In genomic region chr10:31940839-31941653, GRCh38 we compare ENCODE assay signal across 9 cellular contexts. TPM values are rescaled to one million over a fixed set of nuclear protein-coding genes. Genes with fewer than 3 reads are reported as not detected.
DNase-seq lines count a peak whose midpoint lies in the region; ATAC-seq, FAIRE-seq and TF ChIP-seq lines count a peak whose summit lies in the region.
"Had no signal": no experiment of that assay in that cellular context is flagged by ENCODE, and none has a peak within 500 bp of the region (broad histone marks: within the 10 kb centered on the region; RNA-seq: fewer than 3 reads in every experiment).

No MANE protein-coding gene starts in this region.

- H3K4me1 ChIP-seq in PC-3 (ENCODE audit: insufficient read depth, low read length) (peaks cover 76% of the 10 kb centered on the region), fibroblast of lung (ENCODE audit: control insufficient read depth, extremely low read depth, insufficient read depth, low read length) (peaks cover 8% of the 10 kb centered on the region), gastrocnemius medialis (peaks cover 0 to 14% of the 10 kb centered on the region in 2 donors)
- H3K4me1 ChIP-seq in effector memory CD4-positive, alpha-beta T cell (ENCODE audit: control insufficient read depth, insufficient read depth, low read length, poor library complexity, severe bottlenecking) = peaks cover 4% of the 10 kb centered on the region

- H3K27ac ChIP-seq in PC-3 (ENCODE audit: low read length) = peak overlapping the region; percentile 94
- peak overlapping the region; percentile 68 for H3K27ac ChIP-seq in fibroblast of lung (ENCODE audit: insufficient read depth, low read length)
- peak overlapping the region in 2 of 4 donors; percentile 25 to 36 for H3K27ac ChIP-seq in gastrocnemius medialis
- no peak overlapping the region for H3K27ac ChIP-seq in effector memory CD4-positive, alpha-beta T cell (ENCODE audit: insufficient read depth, low read length, poor library complexity, severe bottlenecking)
- H3K27ac ChIP-seq: lower lobe of right lung had no signal

- intact Hi-C loops in PC-3 (cut with micrococcal nuclease) (loop anchor here (5.0 kb wide), 1 partner anchor 44 kb away; no protein-coding TSS in a partner anchor), gastrocnemius medialis (cut with DNase I; ENCODE audit: low total_unique reads) (no loop called here)

- no peaks in the 10 kb centered on the region for H3K27me3 ChIP-seq in PC-3 (ENCODE audit: low read length)
- H3K27me3 ChIP-seq in fibroblast of lung (ENCODE audit: control insufficient read depth, insufficient read depth, low read length) = no peaks in the 10 kb centered on the region
- H3K27me3 ChIP-seq in gastrocnemius medialis = no peaks in the 10 kb centered on the region
- H3K27me3 ChIP-seq in effector memory CD4-positive, alpha-beta T cell (replicated peaks; ENCODE audit: control insufficient read depth, insufficient read depth, low read length, poor library complexity, severe bottlenecking) = no peaks in the 10 kb centered on the region

- no peak for DNase-seq in H54 (ENCODE audit: insufficient read length, low spot score)
- DNase-seq in PC-3 = peak; percentile 98
- peak; percentile 86 to 96 for DNase-seq in fibroblast of lung (ENCODE audit: low read depth in 2 of 2)
- peak in 1 of 2 donors; percentile 24 for DNase-seq in gastrocnemius medialis
- no peak for DNase-seq in activated CD4-positive, alpha-beta T cell treated with anti-CD3 and anti-CD28 coated beads for 48 hours
- no peak for DNase-seq in effector memory CD4-positive, alpha-beta T cell
- DNase-seq: lower lobe of right lung, NCI-H1105 treated with DMSO at 0.1 percent for 48 hours had no signal

- no peaks in the 10 kb centered on the region for H3K9me2 ChIP-seq in PC-3 (replicated peaks; ENCODE audit: low read length)

- H3K4me3 ChIP-seq in PC-3 (ENCODE audit: low read length) (peak overlapping the region; percentile 29; the same call in 1 of the 2 replicates), fibroblast of lung (replicated peaks in 1 of 4; ENCODE audit: control extremely low read depth in 1 of 4, insufficient read depth in 1 of 4, low read depth in 3 of 4, low read length in 4 of 4) (no peak overlapping the region), gastrocnemius medialis (no peak overlapping the region)
- no peak overlapping the region for H3K4me3 ChIP-seq in effector memory CD4-positive, alpha-beta T cell (ENCODE audit: insufficient read depth, low read depth, low read length, poor library complexity, severe bottlenecking)
- H3K4me3 ChIP-seq: lower lobe of right lung had no signal

- in situ Hi-C loops in gastrocnemius medialis (cut with MboI; ENCODE audit: low sequenced_read_pairs in 4 of 4) = no loop called here

- H3K9me3 ChIP-seq in PC-3 (ENCODE audit: low read length) (no peaks in the 10 kb centered on the region), fibroblast of lung (ENCODE audit: control insufficient read depth, insufficient read depth, low read depth, low read length) (no peaks in the 10 kb centered on the region), gastrocnemius medialis (no peaks in the 10 kb centered on the region)
- no peaks in the 10 kb centered on the region for H3K9me3 ChIP-seq in effector memory CD4-positive, alpha-beta T cell (ENCODE audit: control insufficient read depth, low read length)
- H3K9me3 ChIP-seq: lower lobe of right lung had no signal

- peak; percentile 79 for ATAC-seq in PC-3
- peak; percentile 78 to 86 for ATAC-seq in gastrocnemius medialis
- no peak for ATAC-seq in GM21390 (IDR thresholded peaks at IDR 0.05; ENCODE audit: unreplicated experiment)

- CTCF ChIA-PET in PC-3 (lab: Charles Lee) = no interaction called here

- H3K36me3 ChIP-seq in PC-3 (ENCODE audit: low read depth, low read length) (no peaks in the 10 kb centered on the region), fibroblast of lung (ENCODE audit: control insufficient read depth, insufficient read depth, low read length) (no peaks in the 10 kb centered on the region), gastrocnemius medialis (no peaks in the 10 kb centered on the region)
- H3K36me3 ChIP-seq in effector memory CD4-positive, alpha-beta T cell (ENCODE audit: control insufficient read depth, insufficient read depth, low read length) = no peaks in the 10 kb centered on the region
- H3K36me3 ChIP-seq: lower lobe of right lung had no signal

- H3F3A ChIP-seq in PC-3 (ENCODE audit: low read length, unreplicated experiment) = peaks cover 6% of the 10 kb centered on the region

- TF ChIP-seq POLR2A in H54 (IDR thresholded peaks at IDR 0.05; ENCODE audit: low read depth, low read length) (no peak), gastrocnemius medialis (IDR thresholded peaks at IDR 0.05) (no peak)

- peak; percentile 99 for FAIRE-seq in H54 (lab: Jason Lieb, UNC)

- POLR2A ChIA-PET in PC-3 (lab: Charles Lee; ENCODE audit: unreplicated experiment) = no interaction called here

- H3K79me2 ChIP-seq in PC-3 (ENCODE audit: low read length) (no peaks in the 10 kb centered on the region), fibroblast of lung (ENCODE audit: control insufficient read depth, insufficient read depth, low read length) (no peaks in the 10 kb centered on the region)

- H2AFZ ChIP-seq in PC-3 (ENCODE audit: low read length) (0 out of 2 replicates have a peak overlapping the region, but pooled peaks have one; percentile 1), fibroblast of lung (ENCODE audit: low read length) (no peak overlapping the region)

- H3K4me2 ChIP-seq in PC-3 (ENCODE audit: low read length) (peak overlapping the region; percentile 69), fibroblast of lung (ENCODE audit: extremely low read depth, insufficient read depth, low read length) (peak overlapping the region; percentile 47)

- TF ChIP-seq CTCF in PC-3 (conservative IDR thresholded peaks at IDR 0.05; ENCODE audit: low read depth, low read length) (no peak), fibroblast of lung (conservative IDR thresholded peaks at IDR 0.05 in 1 of 2, IDR thresholded peaks at IDR 0.05 in 1 of 2; ENCODE audit: low read depth in 1 of 2, low read length in 2 of 2) (no peak), gastrocnemius medialis (IDR thresholded peaks at IDR 0.05 in 4 of 5, conservative IDR thresholded peaks at IDR 0.05 in 1 of 5) (no peak)

- TSS peak; percentile 80 for BruUV-seq in PC-3 (replicated peaks; lab: Mats Ljungman, UMichigan)

- H3K9ac ChIP-seq in PC-3 (ENCODE audit: low read length) = peak overlapping the region; percentile 56
- no peak overlapping the region for H3K9ac ChIP-seq in fibroblast of lung (ENCODE audit: insufficient read depth, low read length)

- H4K20me1 ChIP-seq in PC-3 (ENCODE audit: low read length) (no peaks in the 10 kb centered on the region), fibroblast of lung (ENCODE audit: control insufficient read depth, extremely low read depth, insufficient read depth, low read length) (no peaks in the 10 kb centered on the region)

RNA-seq across cellular contexts. Expression of gene ARHGAP12, which starts 12.4 kb away (rescaled TPM):
- total RNA-seq in PC-3 (2014; rRNA removed) (13.6 and 16.6 TPM in 2 replicates), fibroblast of lung (57.0 and 63.1 TPM in 2 replicates), gastrocnemius medialis (10 to 100 TPM; 17.0 to 34.3 (median 21.6) TPM)
- 23.1 and 24.0 TPM in 2 replicates for polyA plus RNA-seq in fibroblast of lung
- 15.7 and 17.5 TPM in 2 replicates for polyA plus RNA-seq in fibroblast of lung (2012)
- 3.6 and 4.2 TPM in 2 replicates for polyA minus RNA-seq in fibroblast of lung (ENCODE audit: low replicate concordance)

Comparison
In these comparisons a context has a peak if more than half of its experiments do, and no peak if none do; other contexts are left out.
1. DNase-seq: peak in PC-3 (single experiment) and fibroblast of lung (2 of 2); none in H54 (single experiment), activated CD4-positive, alpha-beta T cell treated with anti-CD3 and anti-CD28 coated beads for 48 hours (single experiment) and effector memory CD4-positive, alpha-beta T cell (0 of 3).